In the genomic region with DNA sequence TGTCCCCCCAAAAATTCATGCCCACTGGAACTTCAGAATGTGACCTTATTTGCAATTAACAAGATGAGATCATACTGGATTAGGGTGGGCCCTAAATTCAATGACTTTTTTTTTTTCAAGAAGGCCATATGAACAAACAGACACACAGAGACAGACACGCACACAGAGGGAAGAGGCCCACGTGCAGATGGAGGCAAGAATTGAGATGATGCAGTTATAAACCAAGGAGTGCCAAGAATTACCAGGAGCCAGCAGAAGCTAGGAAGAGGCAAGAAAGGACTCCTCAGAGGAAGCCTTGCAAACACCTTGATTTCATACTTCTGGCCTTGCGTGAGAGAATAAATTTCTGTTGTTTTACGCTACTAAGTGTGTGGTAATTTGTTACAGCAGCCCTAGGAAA, we compare ENCODE assay signal across 1 cellular context.
TF ChIP-seq lines count a peak whose summit lies in the region.

No MANE protein-coding gene starts in this region.

TF ChIP-seq in GM23338, 12 proteins besides CTCF, POLR2A, EP300 and RAD21:
- TF ChIP-seq, protein P1, sequence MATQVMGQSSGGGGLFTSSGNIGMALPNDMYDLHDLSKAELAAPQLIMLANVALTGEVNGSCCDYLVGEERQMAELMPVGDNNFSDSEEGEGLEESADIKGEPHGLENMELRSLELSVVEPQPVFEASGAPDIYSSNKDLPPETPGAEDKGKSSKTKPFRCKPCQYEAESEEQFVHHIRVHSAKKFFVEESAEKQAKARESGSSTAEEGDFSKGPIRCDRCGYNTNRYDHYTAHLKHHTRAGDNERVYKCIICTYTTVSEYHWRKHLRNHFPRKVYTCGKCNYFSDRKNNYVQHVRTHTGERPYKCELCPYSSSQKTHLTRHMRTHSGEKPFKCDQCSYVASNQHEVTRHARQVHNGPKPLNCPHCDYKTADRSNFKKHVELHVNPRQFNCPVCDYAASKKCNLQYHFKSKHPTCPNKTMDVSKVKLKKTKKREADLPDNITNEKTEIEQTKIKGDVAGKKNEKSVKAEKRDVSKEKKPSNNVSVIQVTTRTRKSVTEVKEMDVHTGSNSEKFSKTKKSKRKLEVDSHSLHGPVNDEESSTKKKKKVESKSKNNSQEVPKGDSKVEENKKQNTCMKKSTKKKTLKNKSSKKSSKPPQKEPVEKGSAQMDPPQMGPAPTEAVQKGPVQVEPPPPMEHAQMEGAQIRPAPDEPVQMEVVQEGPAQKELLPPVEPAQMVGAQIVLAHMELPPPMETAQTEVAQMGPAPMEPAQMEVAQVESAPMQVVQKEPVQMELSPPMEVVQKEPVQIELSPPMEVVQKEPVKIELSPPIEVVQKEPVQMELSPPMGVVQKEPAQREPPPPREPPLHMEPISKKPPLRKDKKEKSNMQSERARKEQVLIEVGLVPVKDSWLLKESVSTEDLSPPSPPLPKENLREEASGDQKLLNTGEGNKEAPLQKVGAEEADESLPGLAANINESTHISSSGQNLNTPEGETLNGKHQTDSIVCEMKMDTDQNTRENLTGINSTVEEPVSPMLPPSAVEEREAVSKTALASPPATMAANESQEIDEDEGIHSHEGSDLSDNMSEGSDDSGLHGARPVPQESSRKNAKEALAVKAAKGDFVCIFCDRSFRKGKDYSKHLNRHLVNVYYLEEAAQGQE (IDR thresholded peaks at IDR 0.05; ENCODE audit: unreplicated experiment) = no peak
- TF ChIP-seq STAT1 (IDR thresholded peaks at IDR 0.05; ENCODE audit: unreplicated experiment) (no peak), NANOG (IDR thresholded peaks at IDR 0.05; ENCODE audit: borderline replicate concordance) (no peak), ZNF331 (CRISPR knock-in tag; IDR thresholded peaks at IDR 0.05; ENCODE audit: low read depth) (no peak), EZH2 (IDR thresholded peaks at IDR 0.05; ENCODE audit: low read depth, unreplicated experiment) (no peak), ZNF114 (CRISPR knock-in tag; IDR thresholded peaks at IDR 0.05) (no peak), JUNB (IDR thresholded peaks at IDR 0.05; ENCODE audit: unreplicated experiment) (no peak), POLR2AphosphoS5 (IDR thresholded peaks at IDR 0.05; ENCODE audit: low read depth) (no peak)
- TF ChIP-seq, protein P2, sequence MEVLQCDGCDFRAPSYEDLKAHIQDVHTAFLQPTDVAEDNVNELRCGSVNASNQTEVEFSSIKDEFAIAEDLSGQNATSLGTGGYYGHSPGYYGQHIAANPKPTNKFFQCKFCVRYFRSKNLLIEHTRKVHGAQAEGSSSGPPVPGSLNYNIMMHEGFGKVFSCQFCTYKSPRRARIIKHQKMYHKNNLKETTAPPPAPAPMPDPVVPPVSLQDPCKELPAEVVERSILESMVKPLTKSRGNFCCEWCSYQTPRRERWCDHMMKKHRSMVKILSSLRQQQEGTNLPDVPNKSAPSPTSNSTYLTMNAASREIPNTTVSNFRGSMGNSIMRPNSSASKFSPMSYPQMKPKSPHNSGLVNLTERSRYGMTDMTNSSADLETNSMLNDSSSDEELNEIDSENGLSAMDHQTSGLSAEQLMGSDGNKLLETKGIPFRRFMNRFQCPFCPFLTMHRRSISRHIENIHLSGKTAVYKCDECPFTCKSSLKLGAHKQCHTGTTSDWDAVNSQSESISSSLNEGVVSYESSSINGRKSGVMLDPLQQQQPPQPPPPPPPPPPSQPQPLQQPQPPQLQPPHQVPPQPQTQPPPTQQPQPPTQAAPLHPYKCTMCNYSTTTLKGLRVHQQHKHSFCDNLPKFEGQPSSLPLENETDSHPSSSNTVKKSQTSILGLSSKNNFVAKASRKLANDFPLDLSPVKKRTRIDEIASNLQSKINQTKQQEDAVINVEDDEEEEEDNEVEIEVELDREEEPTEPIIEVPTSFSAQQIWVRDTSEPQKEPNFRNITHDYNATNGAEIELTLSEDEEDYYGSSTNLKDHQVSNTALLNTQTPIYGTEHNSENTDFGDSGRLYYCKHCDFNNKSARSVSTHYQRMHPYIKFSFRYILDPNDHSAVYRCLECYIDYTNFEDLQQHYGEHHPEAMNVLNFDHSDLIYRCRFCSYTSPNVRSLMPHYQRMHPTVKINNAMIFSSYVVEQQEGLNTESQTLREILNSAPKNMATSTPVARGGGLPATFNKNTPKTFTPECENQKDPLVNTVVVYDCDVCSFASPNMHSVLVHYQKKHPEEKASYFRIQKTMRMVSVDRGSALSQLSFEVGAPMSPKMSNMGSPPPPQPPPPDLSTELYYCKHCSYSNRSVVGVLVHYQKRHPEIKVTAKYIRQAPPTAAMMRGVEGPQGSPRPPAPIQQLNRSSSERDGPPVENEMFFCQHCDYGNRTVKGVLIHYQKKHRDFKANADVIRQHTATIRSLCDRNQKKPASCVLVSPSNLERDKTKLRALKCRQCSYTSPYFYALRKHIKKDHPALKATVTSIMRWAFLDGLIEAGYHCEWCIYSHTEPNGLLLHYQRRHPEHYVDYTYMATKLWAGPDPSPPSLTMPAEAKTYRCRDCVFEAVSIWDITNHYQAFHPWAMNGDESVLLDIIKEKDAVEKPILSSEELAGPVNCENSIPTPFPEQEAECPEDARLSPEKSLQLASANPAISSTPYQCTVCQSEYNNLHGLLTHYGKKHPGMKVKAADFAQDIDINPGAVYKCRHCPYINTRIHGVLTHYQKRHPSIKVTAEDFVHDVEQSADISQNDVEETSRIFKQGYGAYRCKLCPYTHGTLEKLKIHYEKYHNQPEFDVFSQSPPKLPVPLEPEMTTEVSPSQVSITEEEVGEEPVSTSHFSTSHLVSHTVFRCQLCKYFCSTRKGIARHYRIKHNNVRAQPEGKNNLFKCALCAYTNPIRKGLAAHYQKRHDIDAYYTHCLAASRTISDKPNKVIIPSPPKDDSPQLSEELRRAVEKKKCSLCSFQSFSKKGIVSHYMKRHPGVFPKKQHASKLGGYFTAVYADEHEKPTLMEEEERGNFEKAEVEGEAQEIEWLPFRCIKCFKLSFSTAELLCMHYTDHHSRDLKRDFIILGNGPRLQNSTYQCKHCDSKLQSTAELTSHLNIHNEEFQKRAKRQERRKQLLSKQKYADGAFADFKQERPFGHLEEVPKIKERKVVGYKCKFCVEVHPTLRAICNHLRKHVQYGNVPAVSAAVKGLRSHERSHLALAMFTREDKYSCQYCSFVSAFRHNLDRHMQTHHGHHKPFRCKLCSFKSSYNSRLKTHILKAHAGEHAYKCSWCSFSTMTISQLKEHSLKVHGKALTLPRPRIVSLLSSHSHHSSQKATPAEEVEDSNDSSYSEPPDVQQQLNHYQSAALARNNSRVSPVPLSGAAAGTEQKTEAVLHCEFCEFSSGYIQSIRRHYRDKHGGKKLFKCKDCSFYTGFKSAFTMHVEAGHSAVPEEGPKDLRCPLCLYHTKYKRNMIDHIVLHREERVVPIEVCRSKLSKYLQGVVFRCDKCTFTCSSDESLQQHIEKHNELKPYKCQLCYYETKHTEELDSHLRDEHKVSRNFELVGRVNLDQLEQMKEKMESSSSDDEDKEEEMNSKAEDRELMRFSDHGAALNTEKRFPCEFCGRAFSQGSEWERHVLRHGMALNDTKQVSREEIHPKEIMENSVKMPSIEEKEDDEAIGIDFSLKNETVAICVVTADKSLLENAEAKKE (CRISPR knock-in tag; IDR thresholded peaks at IDR 0.05) = no peak
- TF ChIP-seq, protein P3, sequence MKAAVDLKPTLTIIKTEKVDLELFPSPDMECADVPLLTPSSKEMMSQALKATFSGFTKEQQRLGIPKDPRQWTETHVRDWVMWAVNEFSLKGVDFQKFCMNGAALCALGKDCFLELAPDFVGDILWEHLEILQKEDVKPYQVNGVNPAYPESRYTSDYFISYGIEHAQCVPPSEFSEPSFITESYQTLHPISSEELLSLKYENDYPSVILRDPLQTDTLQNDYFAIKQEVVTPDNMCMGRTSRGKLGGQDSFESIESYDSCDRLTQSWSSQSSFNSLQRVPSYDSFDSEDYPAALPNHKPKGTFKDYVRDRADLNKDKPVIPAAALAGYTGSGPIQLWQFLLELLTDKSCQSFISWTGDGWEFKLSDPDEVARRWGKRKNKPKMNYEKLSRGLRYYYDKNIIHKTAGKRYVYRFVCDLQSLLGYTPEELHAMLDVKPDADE (IDR thresholded peaks at IDR 0.05) = no peak
